Comparison of ENCODE assay signal across 8 cellular contexts in genomic region chr19:19627716-19628498, GRCh38. TPM values are rescaled to one million over a fixed set of nuclear protein-coding genes. Genes with fewer than 3 reads are reported as not detected.
DNase-seq lines count a peak whose midpoint lies in the region; ATAC-seq, FAIRE-seq and TF ChIP-seq lines count a peak whose summit lies in the region.

TSS of gene LPAR2 (minus strand) at chr19:19628220. CDS start at chr19:19627275, 945 bp downstream.

- no peaks in the 10 kb centered on the region for H3K9me2 ChIP-seq in neural cell (ENCODE audit: insufficient read depth, low read length)

- H3K27ac ChIP-seq in CD8-positive, alpha-beta memory T cell (ENCODE audit: low read depth, low read length): peak within 1 kb of the TSS; percentile 61
- H3K27ac ChIP-seq in endodermal cell (ENCODE audit: low read depth, low read length) (peak within 1 kb of the TSS; percentile 87), neural cell (ENCODE audit: low read length) (peak within 1 kb of the TSS; percentile 37), thoracic aorta (no peak within 1 kb of the TSS)

- H3K36me3 Mint-ChIP-seq in CD8-positive, alpha-beta memory T cell: peaks cover 4 to 54% (median 6%) of the 10 kb centered on the region in 3 donors
- H3K36me3 Mint-ChIP-seq in activated CD8-positive, alpha-beta T cell treated with anti-CD3 and anti-CD28 coated beads, Interleukin-2, amount 10 ng/mL, durations not matched to agents 7 days and 5 days (ENCODE audit: low read depth): peaks cover 58% of the 10 kb centered on the region
- peaks cover 31% of the 10 kb centered on the region for H3K36me3 Mint-ChIP-seq in endodermal cell (ENCODE audit: low read depth)

- ATAC-seq in GM21390 (IDR thresholded peaks at IDR 0.05; ENCODE audit: unreplicated experiment): peak; percentile 59
- peak; percentile 81 for ATAC-seq in activated CD8-positive, alpha-beta T cell treated with anti-CD3 and anti-CD28 coated beads, Interleukin-2, amount 10 ng/mL, durations not matched to agents 7 days and 5 days
- ATAC-seq in thoracic aorta (ENCODE audit: insufficient number of reproducible peaks, low FRiP score, low read depth): no peak

- H3K27ac Mint-ChIP-seq in CD8-positive, alpha-beta memory T cell: peak within 1 kb of the TSS; percentile 87 to 97 (median 96)
- H3K27ac Mint-ChIP-seq in activated CD8-positive, alpha-beta T cell treated with anti-CD3 and anti-CD28 coated beads, Interleukin-2, amount 10 ng/mL, durations not matched to agents 7 days and 5 days: peak within 1 kb of the TSS; percentile 93
- peak within 1 kb of the TSS; percentile 96 for H3K27ac Mint-ChIP-seq in endodermal cell

- CTCF ChIA-PET in CD8-positive, alpha-beta memory T cell (lab: Charles Lee): interaction anchor here (0.6 to 1.1 kb wide), 4 partner anchors 8 to 96 kb away, joined by 3 to 7 read pairs (median 4); no protein-coding TSS in a partner anchor
- CTCF ChIA-PET in activated CD8-positive, alpha-beta T cell treated with anti-CD3 and anti-CD28 coated beads, Interleukin-2, amount 10 ng/mL, durations not matched to agents 7 days and 5 days (lab: Charles Lee): interaction anchor here (0.8 to 2.3 kb wide), 7 partner anchors 15 to 209 kb away, joined by 3 to 7 read pairs (median 4); no protein-coding TSS in a partner anchor

- H3K9ac ChIP-seq in endodermal cell (ENCODE audit: extremely low read depth, low read length, poor library complexity, severe bottlenecking) (peak within 1 kb of the TSS; percentile 72), neural cell (ENCODE audit: low read length) (peak within 1 kb of the TSS; percentile 67)

- no peaks in the 10 kb centered on the region for H3K27me3 ChIP-seq in CD8-positive, alpha-beta memory T cell (ENCODE audit: insufficient read depth, low read length, poor library complexity, severe bottlenecking)
- H3K27me3 ChIP-seq in endodermal cell (ENCODE audit: control insufficient read depth, insufficient read depth, low read length, poor library complexity, severe bottlenecking): no peaks in the 10 kb centered on the region
- H3K27me3 ChIP-seq in neural cell (ENCODE audit: insufficient read depth, low read depth, low read length): no peaks in the 10 kb centered on the region
- H3K27me3 ChIP-seq in thoracic aorta (replicated peaks; ENCODE audit: insufficient read depth): no peaks in the 10 kb centered on the region

- H3K9me3 Mint-ChIP-seq in CD8-positive, alpha-beta memory T cell: peaks cover 0 to 1% (median 0%) of the 10 kb centered on the region in 5 donors
- H3K9me3 Mint-ChIP-seq in activated CD8-positive, alpha-beta T cell treated with anti-CD3 and anti-CD28 coated beads, Interleukin-2, amount 10 ng/mL, durations not matched to agents 7 days and 5 days (ENCODE audit: insufficient read depth): no peaks in the 10 kb centered on the region
- no peaks in the 10 kb centered on the region for H3K9me3 Mint-ChIP-seq in endodermal cell

- H3K9me3 ChIP-seq in CD8-positive, alpha-beta memory T cell (ENCODE audit: low read length): no peaks in the 10 kb centered on the region
- H3K9me3 ChIP-seq in endodermal cell (ENCODE audit: control insufficient read depth, low read length) (no peaks in the 10 kb centered on the region), neural cell (ENCODE audit: low read length) (no peaks in the 10 kb centered on the region), thoracic aorta (no peaks in the 10 kb centered on the region)

- FAIRE-seq in RCC 7860 (lab: Jason Lieb, UNC): no peak

- TF ChIP-seq EP300 in neural cell (conservative IDR thresholded peaks at IDR 0.05; ENCODE audit: poor library complexity, severe bottlenecking): no peak

- H3K4me3 ChIP-seq in CD8-positive, alpha-beta memory T cell (ENCODE audit: low read length): peak within 1 kb of the TSS; percentile 80
- H3K4me3 ChIP-seq in endodermal cell (ENCODE audit: low read length): peak within 1 kb of the TSS; percentile 90
- H3K4me3 ChIP-seq in neural cell (ENCODE audit: low read length): peak within 1 kb of the TSS; percentile 71
- peak within 1 kb of the TSS; percentile 66 for H3K4me3 ChIP-seq in thoracic aorta

- H2AFZ ChIP-seq in neural cell (ENCODE audit: low read depth, low read length): peak within 1 kb of the TSS; percentile 14

- H3K4me2 ChIP-seq in neural cell (ENCODE audit: low read length): peak within 1 kb of the TSS; percentile 78

- H4K20me1 ChIP-seq in neural cell (ENCODE audit: insufficient read depth): no peaks in the 10 kb centered on the region

- TF ChIP-seq RAD21 in neural cell (conservative IDR thresholded peaks at IDR 0.05): no peak

- peaks cover 17% of the 10 kb centered on the region for H3K4me1 ChIP-seq in CD8-positive, alpha-beta memory T cell (ENCODE audit: insufficient read depth, low read length)
- H3K4me1 ChIP-seq in endodermal cell (ENCODE audit: control insufficient read depth, insufficient read depth, low read length) (peaks cover 10% of the 10 kb centered on the region), thoracic aorta (ENCODE audit: control insufficient read depth in 1 of 2, low read depth in 2 of 2) (peaks cover 4 to 12% of the 10 kb centered on the region in 2 donors)

- peaks cover 23 to 39% (median 32%) of the 10 kb centered on the region in 3 donors for H3K4me1 Mint-ChIP-seq in CD8-positive, alpha-beta memory T cell
- peaks cover 40% of the 10 kb centered on the region for H3K4me1 Mint-ChIP-seq in activated CD8-positive, alpha-beta T cell treated with anti-CD3 and anti-CD28 coated beads, Interleukin-2, amount 10 ng/mL, durations not matched to agents 7 days and 5 days (ENCODE audit: low read depth)
- H3K4me1 Mint-ChIP-seq in endodermal cell: peaks cover 16% of the 10 kb centered on the region

- POLR2A ChIA-PET in CD8-positive, alpha-beta memory T cell (lab: Charles Lee): interaction anchor here (0.7 to 1.5 kb wide), 9 partner anchors 10 to 74 kb away, joined by 3 to 11 read pairs (median 7); partner anchors contain the start of genes ATP13A1, PBX4 and ZNF101
- POLR2A ChIA-PET in activated CD8-positive, alpha-beta T cell treated with anti-CD3 and anti-CD28 coated beads, Interleukin-2, amount 10 ng/mL, durations not matched to agents 7 days and 5 days (lab: Charles Lee): interaction anchor here (0.7 to 1.8 kb wide), 11 partner anchors 7 to 112 kb away, joined by 3 to 7 read pairs (median 4); partner anchors contain the start of genes ATP13A1 and NDUFA13

- peak; percentile 35 for TF ChIP-seq CTCF in endodermal cell (conservative IDR thresholded peaks at IDR 0.05)
- no peak for TF ChIP-seq CTCF in neural cell (IDR thresholded peaks at IDR 0.05; ENCODE audit: poor library complexity, severe bottlenecking)
- TF ChIP-seq CTCF in thoracic aorta (IDR thresholded peaks at IDR 0.05): no peak

- no peaks in the 10 kb centered on the region for H3F3A ChIP-seq in neural cell (ENCODE audit: insufficient read depth, low read length, poor library complexity, severe bottlenecking)

- no peaks in the 10 kb centered on the region for H3K79me2 ChIP-seq in neural cell (replicated peaks; ENCODE audit: insufficient read depth, low read length)

- peak; percentile 76 to 90 (median 83) for DNase-seq in CD8-positive, alpha-beta memory T cell
- DNase-seq in NCI-H146 treated with DMSO at 0.1 percent for 48 hours (lab: John Stamatoyannopoulos, UW; ENCODE audit: unreplicated experiment) (peak; percentile 77), endodermal cell (peak; percentile 89), thoracic aorta (ENCODE audit: low spot score) (no peak), RCC 7860 (ENCODE audit: low spot score) (no peak)
- peak; percentile 79 for DNase-seq in activated CD8-positive, alpha-beta T cell treated with anti-CD3 and anti-CD28 coated beads, Interleukin-2, amount 10 ng/mL, durations not matched to agents 7 days and 5 days

- H3K36me3 ChIP-seq in CD8-positive, alpha-beta memory T cell (ENCODE audit: insufficient read depth, low read length): peaks cover 7% of the 10 kb centered on the region
- H3K36me3 ChIP-seq in endodermal cell (ENCODE audit: control insufficient read depth, insufficient read depth, low read length): peaks cover 37% of the 10 kb centered on the region
- H3K36me3 ChIP-seq in neural cell (ENCODE audit: insufficient read depth, low read length): peaks cover 5% of the 10 kb centered on the region
- H3K36me3 ChIP-seq in thoracic aorta: peaks cover 4% of the 10 kb centered on the region

- H3K27me3 Mint-ChIP-seq in CD8-positive, alpha-beta memory T cell: no peaks in the 10 kb centered on the region
- H3K27me3 Mint-ChIP-seq in activated CD8-positive, alpha-beta T cell treated with anti-CD3 and anti-CD28 coated beads, Interleukin-2, amount 10 ng/mL, durations not matched to agents 7 days and 5 days (ENCODE audit: low read depth): no peaks in the 10 kb centered on the region
- H3K27me3 Mint-ChIP-seq in endodermal cell (ENCODE audit: insufficient read depth): no peaks in the 10 kb centered on the region

- H3K4me3 Mint-ChIP-seq in CD8-positive, alpha-beta memory T cell: peak within 1 kb of the TSS; percentile 89 to 96 (median 94)
- peak within 1 kb of the TSS; percentile 92 for H3K4me3 Mint-ChIP-seq in activated CD8-positive, alpha-beta T cell treated with anti-CD3 and anti-CD28 coated beads, Interleukin-2, amount 10 ng/mL, durations not matched to agents 7 days and 5 days
- peak within 1 kb of the TSS; percentile 81 for H3K4me3 Mint-ChIP-seq in endodermal cell

- WGBS in endodermal cell (ENCODE audit: insufficient coverage in 1 of 2, insufficient read length in 1 of 2), 2 experiments: 1 to 3% methylated on average over 18 to 84 of the region's 84 CpGs

TF ChIP-seq in neural cell, 6 proteins besides CTCF, POLR2A, EP300 and RAD21 (continues in another document):
- no peak for TF ChIP-seq EZH2 (IDR thresholded peaks at IDR 0.05; ENCODE audit: borderline replicate concordance, insufficient read depth, low read length, poor library complexity, severe bottlenecking)
- TF ChIP-seq SMC3 (conservative IDR thresholded peaks at IDR 0.05; ENCODE audit: poor library complexity): no peak

RNA-seq across cellular contexts. Expression of gene LPAR2, which starts in this region (rescaled TPM):
- total RNA-seq in CD8-positive, alpha-beta memory T cell: 10 to 100 TPM; 23.6 to 24.8 TPM
- 37.8 TPM for polyA plus RNA-seq in CD8-positive, alpha-beta memory T cell
- 10 to 100 TPM; 44.8 to 50.8 TPM for total RNA-seq in activated CD8-positive, alpha-beta T cell treated with anti-CD3 and anti-CD28 coated beads, Interleukin-2, amount 10 ng/mL, durations not matched to agents 7 days and 5 days
- 10 to 100 TPM; 60.4 to 81.7 TPM for total RNA-seq in endodermal cell
- polyA plus RNA-seq in endodermal cell (2013, experiment 1 of 2): 111 TPM
- polyA plus RNA-seq in endodermal cell (2013, experiment 2 of 2): 102 TPM
- polyA plus RNA-seq in neural cell: 77.1 and 115 TPM in 2 replicates
- 19.5 and 20.6 TPM in 2 replicates for polyA minus RNA-seq in neural cell
- total RNA-seq in thoracic aorta: 10 to 100 TPM in 1 of 2 donors, 1 to 10 TPM in 1; 4.2 to 11.6 TPM

Comparison
In these comparisons a context has a peak if more than half of its experiments do, and no peak if none do; other contexts are left out.
1. DNase-seq: peak in CD8-positive, alpha-beta memory T cell (5 of 5), NCI-H146 treated with DMSO at 0.1 percent for 48 hours (single experiment), activated CD8-positive, alpha-beta T cell treated with anti-CD3 and anti-CD28 coated beads, Interleukin-2, amount 10 ng/mL, durations not matched to agents 7 days and 5 days (single experiment) and endodermal cell (single experiment); none in thoracic aorta (single experiment) and RCC 7860 (single experiment).
2. H3K27ac ChIP-seq: peak in CD8-positive, alpha-beta memory T cell (single experiment), endodermal cell (single experiment) and neural cell (single experiment); none in thoracic aorta (0 of 2).
3. Peak in every context shown above with its lines, with median percentiles within 50 percentile points of each other: H3K4me3 ChIP-seq, H3K27ac Mint-ChIP-seq and H3K4me3 Mint-ChIP-seq.